In the genomic region with DNA sequence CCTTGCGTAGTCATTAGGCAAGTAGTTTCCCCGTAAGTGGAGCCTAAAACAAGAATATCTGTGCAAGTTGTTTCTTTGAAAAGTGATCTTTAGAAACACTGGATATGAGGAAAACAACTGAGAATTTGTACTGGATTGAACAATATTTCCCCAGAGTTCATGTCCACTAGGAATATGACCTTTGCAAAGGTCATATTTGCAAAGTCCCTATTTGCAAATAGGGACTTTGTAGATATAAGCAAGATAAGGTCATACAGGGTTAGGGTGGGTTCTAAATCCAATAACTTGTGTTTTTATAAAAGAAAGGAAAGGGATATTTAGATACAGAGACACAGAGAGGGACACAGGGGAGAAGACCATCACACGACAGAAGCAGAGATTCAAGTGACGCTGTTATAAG, we compare ENCODE assay signal across 8 cellular contexts.
"Had no signal": no experiment of that assay in that cellular context is flagged by ENCODE, and none has a peak within 500 bp of the region (broad histone marks: within the 10 kb centered on the region; RNA-seq: fewer than 3 reads in every experiment).

No MANE protein-coding gene starts in this region.

- ATAC-seq: GM12878 had no signal

- FAIRE-seq: G401.6, GM12878, GM12891, GM12892, GM18507, GM19239 had no signal

- H3K4me3 ChIP-seq: GM12878 had no signal

- DNase-seq: GDM1, GF-D8 had no signal
